In the genomic region with DNA sequence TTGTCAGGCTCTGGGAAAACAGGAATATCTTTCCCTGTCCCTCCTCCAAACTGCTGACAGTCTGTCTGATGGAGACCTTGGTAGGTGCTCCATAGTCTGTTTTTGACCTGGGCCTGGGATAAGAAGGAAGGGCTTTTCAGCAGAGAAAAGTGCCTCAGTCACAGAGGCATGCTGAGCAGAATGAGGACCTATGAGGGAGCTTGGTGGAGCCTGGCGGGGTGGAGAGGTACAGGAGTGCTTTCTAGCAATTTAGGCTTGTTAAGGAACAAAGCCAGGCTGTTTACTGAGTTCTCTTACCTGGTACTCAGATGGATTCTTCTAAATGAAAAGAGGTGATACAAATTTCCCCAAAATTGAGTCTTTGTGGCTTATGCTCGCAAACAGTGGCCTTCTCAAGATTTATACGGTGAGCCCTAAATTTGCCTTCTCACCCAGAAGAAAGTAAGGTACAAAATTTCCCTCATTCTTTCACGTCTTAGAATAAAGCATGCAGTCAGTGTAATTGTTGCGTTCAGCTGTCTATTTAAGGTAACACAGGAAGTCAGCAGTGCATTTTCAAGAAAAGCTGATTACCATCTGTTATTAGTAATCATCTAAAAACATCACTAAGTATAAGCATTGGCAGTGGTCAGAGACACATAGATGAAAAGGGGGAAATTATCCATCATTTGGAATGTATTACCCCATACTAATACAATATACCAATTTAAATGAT, we compare ENCODE assay signal across 12 cellular contexts.
DNase-seq lines count a peak whose midpoint lies in the region; ATAC-seq and TF ChIP-seq lines count a peak whose summit lies in the region.
"Had no signal": no experiment of that assay in that cellular context is flagged by ENCODE, and none has a peak within 500 bp of the region (broad histone marks: within the 10 kb centered on the region; RNA-seq: fewer than 3 reads in every experiment).

No MANE protein-coding gene starts in this region.

- peaks cover 4% of the 10 kb centered on the region; the same call in 1 of the 2 replicates for H3K36me3 ChIP-seq in WERI-Rb-1

- no peaks in the 10 kb centered on the region for H3K9me3 Mint-ChIP-seq in stimulated activated naive CD8-positive, alpha-beta T cell treated with anti-CD3 and anti-CD28 coated beads, Interleukin-15, amount 100 ng/mL, for 72 hours

- H3K4me3 ChIP-seq in WERI-Rb-1 (ENCODE audit: low read depth, low read length): no peak overlapping the region
- H3K4me3 ChIP-seq: skin epidermis had no signal

- no peak overlapping the region for H3K27ac ChIP-seq in WERI-Rb-1
- H3K27ac ChIP-seq: skin epidermis had no signal

- H3K27me3 Mint-ChIP-seq in stimulated activated naive CD8-positive, alpha-beta T cell treated with anti-CD3 and anti-CD28 coated beads, Interleukin-15, amount 100 ng/mL, for 72 hours: no peaks in the 10 kb centered on the region

- H3K27me3 ChIP-seq in WERI-Rb-1 (ENCODE audit: insufficient read depth, low read depth, severe bottlenecking): no peaks in the 10 kb centered on the region

- peak; percentile 40 for ATAC-seq in stimulated activated naive CD8-positive, alpha-beta T cell treated with anti-CD3 and anti-CD28 coated beads, Interleukin-15, Interleukin-2, amounts not matched to agents 100 U/mL and 50 U/mL, for 24 hours
- no peak for ATAC-seq in stimulated activated naive CD8-positive, alpha-beta T cell treated with anti-CD3 and anti-CD28 coated beads, Interleukin-15, amount 100 ng/mL, for 72 hours
- ATAC-seq in GM21737 (IDR thresholded peaks at IDR 0.05; ENCODE audit: unreplicated experiment) (peak; percentile 63), HG03565 (IDR thresholded peaks at IDR 0.05; ENCODE audit: unreplicated experiment) (peak; percentile 88)
- ATAC-seq: HCT116, Right ventricle myocardium inferior had no signal

- DNase-seq in stimulated activated naive CD8-positive, alpha-beta T cell treated with anti-CD3 and anti-CD28 coated beads, Interleukin-15, Interleukin-2, amounts not matched to agents 100 U/mL and 50 U/mL, for 24 hours: no peak
- DNase-seq in stimulated activated naive CD8-positive, alpha-beta T cell treated with anti-CD3 and anti-CD28 coated beads, Interleukin-15, amount 100 ng/mL, for 72 hours: no peak
- no peak for DNase-seq in anterior cingulate cortex (lab: John Stamatoyannopoulos, UW)
- no peak for DNase-seq in AG20443 (ENCODE audit: low spot score)
- DNase-seq in WERI-Rb-1: no peak
- no peak for DNase-seq in kidney tubule cell (ENCODE audit: low spot score)
- DNase-seq: GF-D8 had no signal

- H3K27ac Mint-ChIP-seq in stimulated activated naive CD8-positive, alpha-beta T cell treated with anti-CD3 and anti-CD28 coated beads, Interleukin-15, amount 100 ng/mL, for 72 hours: no peak overlapping the region

- peaks cover 26% of the 10 kb centered on the region for H3K4me1 Mint-ChIP-seq in stimulated activated naive CD8-positive, alpha-beta T cell treated with anti-CD3 and anti-CD28 coated beads, Interleukin-15, amount 100 ng/mL, for 72 hours

- H3K4me3 Mint-ChIP-seq in stimulated activated naive CD8-positive, alpha-beta T cell treated with anti-CD3 and anti-CD28 coated beads, Interleukin-15, amount 100 ng/mL, for 72 hours: no peak overlapping the region

- TF ChIP-seq CTCF in WERI-Rb-1 (IDR thresholded peaks at IDR 0.05; ENCODE audit: low read depth, low read length): no peak

- H3K9me3 ChIP-seq in WERI-Rb-1 (ENCODE audit: severe bottlenecking): no peaks in the 10 kb centered on the region
